ENCODE assay signal across 12 cellular contexts in the genomic region with DNA sequence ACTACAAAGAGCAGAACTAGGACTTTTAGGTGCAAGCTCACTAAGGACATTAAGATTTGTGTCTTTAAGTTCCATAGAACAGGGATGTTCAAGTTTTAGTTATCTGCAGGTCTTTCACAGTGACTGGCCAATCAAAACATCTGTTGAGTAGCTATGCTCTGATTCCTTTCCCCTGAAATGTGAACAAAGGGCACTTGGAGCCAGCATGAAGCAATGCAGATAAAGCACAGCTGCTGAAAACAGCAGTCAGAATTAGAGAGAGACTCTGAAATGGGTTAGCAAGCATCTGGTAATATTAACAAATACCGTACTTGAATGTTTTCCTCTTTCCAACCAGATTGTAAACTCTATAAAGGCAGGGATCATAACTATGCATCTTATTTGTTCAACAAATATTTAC.
"Had no signal": no experiment of that assay in that cellular context is flagged by ENCODE, and none has a peak within 500 bp of the region (broad histone marks: within the 10 kb centered on the region; RNA-seq: fewer than 3 reads in every experiment).

No MANE protein-coding gene starts in this region.

- H3K4me1 ChIP-seq: esophagus squamous epithelium, suprapubic skin, thyroid gland had no signal

- H3K27ac ChIP-seq: esophagus squamous epithelium, heart right ventricle, suprapubic skin, thyroid gland had no signal

- H3K4me3 ChIP-seq: esophagus squamous epithelium, heart right ventricle, mucosa of descending colon, suprapubic skin, thyroid gland had no signal

- H3K9me3 ChIP-seq: esophagus squamous epithelium, heart right ventricle, mucosa of descending colon, suprapubic skin, thyroid gland had no signal

- H3K36me3 ChIP-seq: esophagus squamous epithelium, heart right ventricle, suprapubic skin, thyroid gland had no signal

- DNase-seq: esophagus squamous epithelium; heart right ventricle; hypothalamus; mucosa of descending colon; natural killer cell; posterior cingulate gyrus; stimulated activated CD4-positive, alpha-beta T cell treated with anti-CD3 and anti-CD28 coated beads, Interleukin-4, amount 100 ng/mL, for 1 hour; stimulated activated CD8-positive, alpha-beta memory T cell treated with anti-CD3 and anti-CD28 coated beads, Interleukin-4, amount 100 ng/mL, for 48 hours; stimulated activated naive CD8-positive, alpha-beta T cell treated with anti-CD3 and anti-CD28 coated beads, Interleukin-15, Interleukin-2, amounts not matched to agents 100 U/mL and 50 U/mL, for 24 hours; thyroid gland had no signal

- ATAC-seq: mucosa of descending colon; natural killer cell; stimulated activated effector memory CD8-positive, alpha-beta T cell treated with anti-CD3 and anti-CD28 coated beads, Interleukin-12 subunit alpha, Interleukin-12 subunit beta, amount 100 ng/mL, for 72 hours; stimulated activated naive CD8-positive, alpha-beta T cell treated with anti-CD3 and anti-CD28 coated beads, Interleukin-15, Interleukin-2, amounts not matched to agents 100 U/mL and 50 U/mL, for 24 hours had no signal

- H3K27me3 ChIP-seq: esophagus squamous epithelium, heart right ventricle, suprapubic skin, thyroid gland had no signal
